Comparison of ENCODE assay signal across 8 cellular contexts in the genomic region with DNA sequence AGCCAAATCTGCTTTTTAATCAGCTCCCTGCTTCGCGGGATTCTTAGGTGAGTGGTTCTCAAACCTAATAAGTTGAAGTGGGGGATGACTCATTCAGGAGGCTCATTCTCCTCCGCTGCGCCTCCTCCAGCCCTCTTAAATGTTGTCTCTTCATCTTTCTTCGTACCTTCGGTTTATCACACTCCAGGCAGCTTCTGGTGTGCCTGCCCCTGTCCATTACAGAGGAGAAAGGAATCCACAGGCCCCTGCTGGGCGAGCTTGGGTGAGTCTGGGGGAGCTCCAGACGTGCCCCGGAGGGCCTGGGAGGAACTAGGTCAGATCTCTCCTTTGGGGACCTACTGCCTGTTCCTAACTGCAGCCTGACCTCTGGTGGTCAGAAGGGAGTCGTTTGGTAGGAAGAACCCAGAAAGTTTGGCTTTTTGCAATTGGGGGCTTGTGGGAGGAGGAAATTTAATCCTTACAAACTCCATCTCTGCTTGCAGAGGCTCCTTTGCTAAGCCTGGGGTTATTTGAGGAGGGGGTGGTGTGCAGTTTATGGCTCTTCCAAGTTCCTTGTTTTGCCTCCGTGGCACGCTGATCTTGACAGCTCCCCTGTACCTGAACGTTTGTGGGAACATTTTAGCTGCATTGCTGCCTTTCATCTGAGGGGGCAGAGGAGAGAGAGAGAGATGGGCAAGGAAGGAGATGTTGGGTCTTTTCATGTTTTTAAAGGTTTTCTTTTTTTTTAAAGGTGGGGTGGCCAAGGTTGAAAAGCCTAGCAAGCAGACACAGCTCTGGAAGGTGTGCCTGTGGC.
DNase-seq lines count a peak whose midpoint lies in the region; ATAC-seq and TF ChIP-seq lines count a peak whose summit lies in the region.

No MANE protein-coding gene starts in this region.

- peaks cover 18% of the 10 kb centered on the region for H3K27me3 Mint-ChIP-seq in neural progenitor cell (ENCODE audit: insufficient read depth, low read depth)

- H3K79me2 ChIP-seq in neural progenitor cell (ENCODE audit: low read depth), result no peaks in the 10 kb centered on the region

- H3K36me3 ChIP-seq in neural progenitor cell, result no peaks in the 10 kb centered on the region

- H3K4me1 Mint-ChIP-seq in neural progenitor cell, result peaks cover 10% of the 10 kb centered on the region

- H3K27ac Mint-ChIP-seq in neural progenitor cell, result no peak overlapping the region

- no peaks in the 10 kb centered on the region for H3K9me3 ChIP-seq in neural progenitor cell (ENCODE audit: low read depth)

- H3K4me3 ChIP-seq in fibroblast of villous mesenchyme (ENCODE audit: low read depth, low read length) (peak overlapping the region; percentile 30), neural progenitor cell (peak overlapping the region; percentile 29)

- in situ Hi-C loops in Caki2 (cut with HindIII; ENCODE audit: low pct_unique_long_range_greater_than_20kb, low sequenced_read_pairs), result no loop called here

- no peak overlapping the region for H3K9ac ChIP-seq in neural progenitor cell

- H3K36me3 Mint-ChIP-seq in neural progenitor cell, result no peaks in the 10 kb centered on the region

- H3K4me2 ChIP-seq in neural progenitor cell, result peak overlapping the region; percentile 61

- ATAC-seq in HG02623 (IDR thresholded peaks at IDR 0.05; ENCODE audit: unreplicated experiment), result no peak

- H3K4me1 ChIP-seq in neural progenitor cell, result no peaks in the 10 kb centered on the region

- no peaks in the 10 kb centered on the region for H4K20me1 ChIP-seq in neural progenitor cell (ENCODE audit: low read depth)

- no peaks in the 10 kb centered on the region for H3K9me3 Mint-ChIP-seq in neural progenitor cell

- DNase-seq in Caki2 (ENCODE audit: low read depth) (peak; percentile 79), H4 (ENCODE audit: low spot score) (peak; percentile 69), NCI-H460 (ENCODE audit: extremely low read depth, low read depth) (peak; percentile 67), activated T-cell treated with anti-CD3 and anti-CD28 coated beads for 48 hours (ENCODE audit: low read depth) (peak; percentile 22), fibroblast of villous mesenchyme (ENCODE audit: low read depth) (peak; percentile 75), neural progenitor cell (ENCODE audit: low spot score) (peak; percentile 83), KG1 (lab: John Stamatoyannopoulos, UW) (no peak)

- H3K27me3 ChIP-seq in neural progenitor cell, result peaks cover 5% of the 10 kb centered on the region

- no peaks in the 10 kb centered on the region for H3F3A ChIP-seq in neural progenitor cell (ENCODE audit: low read depth)

- peak overlapping the region; percentile 80 for H2AFZ ChIP-seq in neural progenitor cell (replicated peaks)

- TF ChIP-seq CTCF in fibroblast of villous mesenchyme (IDR thresholded peaks at IDR 0.05; ENCODE audit: insufficient read depth, low read depth, low read length) (peak; percentile 85), neural progenitor cell (IDR thresholded peaks at IDR 0.05) (peak; percentile 85)

- H3K27ac ChIP-seq in neural progenitor cell, result no peak overlapping the region

- no peak overlapping the region for H3K4me3 Mint-ChIP-seq in neural progenitor cell
